In genomic region chr7:972670-973309, GRCh38 we compare ENCODE assay signal across 9 cellular contexts. TPM values are rescaled to one million over a fixed set of nuclear protein-coding genes. Genes with fewer than 3 reads are reported as not detected.
DNase-seq lines count a peak whose midpoint lies in the region; ATAC-seq and TF ChIP-seq lines count a peak whose summit lies in the region.
"Had no signal": no experiment of that assay in that cellular context is flagged by ENCODE, and none has a peak within 500 bp of the region (broad histone marks: within the 10 kb centered on the region; RNA-seq: fewer than 3 reads in every experiment).

No MANE protein-coding gene starts in this region.

- no peak for DNase-seq in activated T-cell treated with anti-CD3 and anti-CD28 coated beads, Interleukin-2, amount 50 U/mL, for 72 hours
- DNase-seq in activated T-cell treated with anti-CD3 and anti-CD28 coated beads for 4 hours (no peak), WTC11 (ENCODE audit: low spot score) (no peak), fibroblast of pulmonary artery (ENCODE audit: low read depth) (peak; percentile 53), substantia nigra (lab: John Stamatoyannopoulos, UW) (no peak), endodermal cell (no peak), NCI-H2171 (lab: John Stamatoyannopoulos, UW) (no peak)

- peak overlapping the region; percentile 68 for H3K27ac Mint-ChIP-seq in activated T-cell treated with anti-CD3 and anti-CD28 coated beads, Interleukin-2, amount 50 U/mL, for 72 hours
- H3K27ac Mint-ChIP-seq in WTC11 (no peak overlapping the region), endodermal cell (no peak overlapping the region)

- POLR2A ChIA-PET in WTC11 (lab: Charles Lee), result no interaction called here

- TF ChIP-seq CTCF in WTC11 (IDR thresholded peaks at IDR 0.05), result no peak
- TF ChIP-seq CTCF in fibroblast of pulmonary artery (IDR thresholded peaks at IDR 0.05; ENCODE audit: low read length, missing control alignments), result no peak
- TF ChIP-seq CTCF in endodermal cell (conservative IDR thresholded peaks at IDR 0.05), result no peak

- no peaks in the 10 kb centered on the region for H3K27me3 Mint-ChIP-seq in activated T-cell treated with anti-CD3 and anti-CD28 coated beads, Interleukin-2, amount 50 U/mL, for 72 hours (ENCODE audit: low read depth)
- peaks cover 2% of the 10 kb centered on the region; the same call in 1 of the 2 replicates for H3K27me3 Mint-ChIP-seq in WTC11 (ENCODE audit: low read depth)
- no peaks in the 10 kb centered on the region for H3K27me3 Mint-ChIP-seq in endodermal cell (ENCODE audit: insufficient read depth)

- ATAC-seq in activated T-cell treated with anti-CD3 and anti-CD28 coated beads, Interleukin-2, amount 50 U/mL, for 72 hours (replicated peaks in 1 of 2), result no peak
- ATAC-seq in WTC11 (no peak), GM18505 (IDR thresholded peaks at IDR 0.05; ENCODE audit: unreplicated experiment) (no peak)

- peaks cover 2 to 18% of the 10 kb centered on the region in 2 donors for H3K36me3 Mint-ChIP-seq in activated T-cell treated with anti-CD3 and anti-CD28 coated beads, Interleukin-2, amount 50 U/mL, for 72 hours (ENCODE audit: insufficient read depth in 2 of 2)
- peaks cover 36% of the 10 kb centered on the region for H3K36me3 Mint-ChIP-seq in WTC11
- peaks cover 32% of the 10 kb centered on the region for H3K36me3 Mint-ChIP-seq in endodermal cell (ENCODE audit: low read depth)

- H3K27me3 ChIP-seq in endodermal cell (ENCODE audit: control insufficient read depth, insufficient read depth, low read length, poor library complexity, severe bottlenecking), result no peaks in the 10 kb centered on the region

- H3K9me3 ChIP-seq in endodermal cell (ENCODE audit: control insufficient read depth, low read length), result no peaks in the 10 kb centered on the region

- 95 to 96% methylated on average over 8 to 10 of the region's 10 CpGs for WGBS in endodermal cell (ENCODE audit: insufficient coverage in 1 of 2, insufficient read length in 1 of 2), 2 experiments

- peaks cover 31% of the 10 kb centered on the region for H3K4me1 Mint-ChIP-seq in activated T-cell treated with anti-CD3 and anti-CD28 coated beads, Interleukin-2, amount 50 U/mL, for 72 hours (ENCODE audit: low read depth)
- H3K4me1 Mint-ChIP-seq in WTC11 (peaks cover 3% of the 10 kb centered on the region; the same call in 1 of the 2 replicates), endodermal cell (peaks cover 16% of the 10 kb centered on the region)

- H3K27ac ChIP-seq in substantia nigra (ENCODE audit: low read depth, low read length, poor library complexity, severe bottlenecking) (peak overlapping the region; percentile 41), endodermal cell (ENCODE audit: low read depth, low read length) (no peak overlapping the region)

- CTCF ChIA-PET in WTC11 (lab: Charles Lee), result interaction anchor here (1.0 to 4.4 kb wide), 2 partner anchors 20 to 203 kb away, joined by 4 to 43 read pairs; no protein-coding TSS in a partner anchor

- no peaks in the 10 kb centered on the region for H3K9me3 Mint-ChIP-seq in activated T-cell treated with anti-CD3 and anti-CD28 coated beads, Interleukin-2, amount 50 U/mL, for 72 hours
- H3K9me3 Mint-ChIP-seq in WTC11 (no peaks in the 10 kb centered on the region), endodermal cell (no peaks in the 10 kb centered on the region)

- TF ChIP-seq POLR2A in GM18505 (IDR thresholded peaks at IDR 0.05; ENCODE audit: borderline replicate concordance, extremely low read depth, insufficient read depth, insufficient read length), result no peak

- peaks cover 4% of the 10 kb centered on the region for H3K4me1 ChIP-seq in endodermal cell (ENCODE audit: control insufficient read depth, insufficient read depth, low read length)

- H3K36me3 ChIP-seq in endodermal cell (ENCODE audit: control insufficient read depth, insufficient read depth, low read length), result peaks cover 37% of the 10 kb centered on the region

- H3K4me3 ChIP-seq in fibroblast of pulmonary artery (replicated peaks; ENCODE audit: low read depth, low read length) (no peak overlapping the region), endodermal cell (ENCODE audit: low read length) (no peak overlapping the region)

- no peak overlapping the region for H3K9ac ChIP-seq in endodermal cell (ENCODE audit: extremely low read depth, low read length, poor library complexity, severe bottlenecking)

- peak overlapping the region; percentile 59 to 68 for H3K4me3 Mint-ChIP-seq in activated T-cell treated with anti-CD3 and anti-CD28 coated beads, Interleukin-2, amount 50 U/mL, for 72 hours
- H3K4me3 Mint-ChIP-seq in WTC11 (peak overlapping the region; percentile 36), endodermal cell (no peak overlapping the region)

TF ChIP-seq in WTC11, 78 proteins besides CTCF, POLR2A, EP300 and RAD21:
- TF ChIP-seq GABPB1 (CRISPR knock-in tag; IDR thresholded peaks at IDR 0.05) (peak; percentile 36; the same call in 1 of the 2 replicates), ZNF121 (CRISPR knock-in tag; IDR thresholded peaks at IDR 0.05) (no peak)
TF ChIP-seq in WTC11: peak in this region for 1.

RNA-seq across cellular contexts. Expression of gene COX19, which starts 2.6 kb away (rescaled TPM):
- 10 to 100 TPM; 20.8 to 28.4 TPM for total RNA-seq in activated T-cell treated with anti-CD3 and anti-CD28 coated beads, Interleukin-2, amount 50 U/mL, for 72 hours
- total RNA-seq in WTC11 (2021) (10.2 to 13.2 TPM (median 10.4 TPM) in 3 replicates), endodermal cell (10 to 100 TPM; 15.0 to 18.5 TPM)
- polyA plus RNA-seq in endodermal cell (2013, experiment 1 of 2), result 11.1 TPM
- polyA plus RNA-seq in endodermal cell (2013, experiment 2 of 2), result 9.6 TPM

RNA-seq across cellular contexts. Expression of gene CYP2W1, which starts 10.2 kb away (rescaled TPM):
- not detected for total RNA-seq in activated T-cell treated with anti-CD3 and anti-CD28 coated beads, Interleukin-2, amount 50 U/mL, for 72 hours
- 0.48 TPM in 1 of 3 replicates, not detected in the others for total RNA-seq in WTC11 (2021)
- not detected for total RNA-seq in endodermal cell
- polyA plus RNA-seq in endodermal cell (2013, experiment 1 of 2), result not detected
- polyA plus RNA-seq in endodermal cell (2013, experiment 2 of 2), result not detected
- total RNA-seq: skeletal muscle tissue had no signal

RNA-seq across cellular contexts. Expression of gene ADAP1, which starts 18.3 kb away (rescaled TPM):
- total RNA-seq in activated T-cell treated with anti-CD3 and anti-CD28 coated beads, Interleukin-2, amount 50 U/mL, for 72 hours, result 10 to 100 TPM; 11.1 to 29.4 TPM
- total RNA-seq in WTC11 (2021) (4.3 to 7.2 TPM (median 4.5 TPM) in 3 replicates), endodermal cell (1 to 10 TPM; 3.8 to 6.5 TPM)
- polyA plus RNA-seq in endodermal cell (2013, experiment 1 of 2), result 1.4 TPM
- 1.2 TPM for polyA plus RNA-seq in endodermal cell (2013, experiment 2 of 2)
